ENCODE assay signal across 9 cellular contexts in genomic region chr13:74015137-74015536, GRCh38.
DNase-seq lines count a peak whose midpoint lies in the region; ATAC-seq and TF ChIP-seq lines count a peak whose summit lies in the region.
"Had no signal": no experiment of that assay in that cellular context is flagged by ENCODE, and none has a peak within 500 bp of the region (broad histone marks: within the 10 kb centered on the region; RNA-seq: fewer than 3 reads in every experiment).

No MANE protein-coding gene starts in this region.

- H3K4me1 Mint-ChIP-seq in natural killer cell, result peaks cover 44 to 60% of the 10 kb centered on the region in 2 donors
- H3K4me1 Mint-ChIP-seq in natural killer cell treated with Interleukin-12 subunit alpha and Interleukin-12 subunit beta and Interleukin-15 and Interleukin-18, amount 100 ng/mL, for 72 hours (ENCODE audit: low read depth in 2 of 2), result peaks cover 16 to 23% of the 10 kb centered on the region in 2 donors
- H3K4me1 Mint-ChIP-seq in endodermal cell, result no peaks in the 10 kb centered on the region
- peaks cover 5% of the 10 kb centered on the region for H3K4me1 Mint-ChIP-seq in activated CD8-positive, alpha-beta memory T cell treated with anti-CD3 and anti-CD28 coated beads, Interleukin-2, amount 10 ng/mL, durations not matched to agents 7 days and 5 days
- no peaks in the 10 kb centered on the region for H3K4me1 Mint-ChIP-seq in activated CD4-positive, alpha-beta memory T cell treated with anti-CD3 and anti-CD28 coated beads, Interleukin-2, amount 10 ng/mL, durations not matched to agents 7 days and 5 days

- DNase-seq in natural killer cell (no peak), endodermal cell (no peak), upper lobe of right lung (no peak)
- DNase-seq in natural killer cell treated with Interleukin-12 subunit alpha and Interleukin-12 subunit beta and Interleukin-15 and Interleukin-18, amount 100 ng/mL, for 72 hours (ENCODE audit: low spot score), result no peak
- no peak for DNase-seq in activated CD8-positive, alpha-beta memory T cell treated with anti-CD3 and anti-CD28 coated beads, Interleukin-2, amount 10 ng/mL, durations not matched to agents 7 days and 5 days
- DNase-seq in activated CD4-positive, alpha-beta memory T cell treated with anti-CD3 and anti-CD28 coated beads, Interleukin-2, amount 10 ng/mL, durations not matched to agents 7 days and 5 days, result no peak
- DNase-seq in stimulated activated CD8-positive, alpha-beta memory T cell treated with anti-CD3 and anti-CD28 coated beads, Interleukin-4, amount 100 ng/mL, for 48 hours, result no peak
- DNase-seq: RPMI8226 had no signal

- no peaks in the 10 kb centered on the region for H3K27me3 ChIP-seq in KMS-11 (ENCODE audit: insufficient read depth, low read depth)
- H3K27me3 ChIP-seq in endodermal cell (ENCODE audit: control insufficient read depth, insufficient read depth, low read length, poor library complexity, severe bottlenecking), result no peaks in the 10 kb centered on the region
- no peaks in the 10 kb centered on the region for H3K27me3 ChIP-seq in upper lobe of right lung

- WGBS in endodermal cell (ENCODE audit: insufficient coverage in 1 of 2, insufficient read length in 1 of 2), 2 experiments, result 90 to 94% methylated on average over 3 of the region's 4 CpGs

- ATAC-seq in natural killer cell (peak in 2 of 3 donors; percentile 55 to 57), upper lobe of right lung (no peak)
- ATAC-seq in natural killer cell treated with Interleukin-12 subunit alpha and Interleukin-12 subunit beta and Interleukin-15 and Interleukin-18, amount 100 ng/mL, for 72 hours, result no peak
- no peak for ATAC-seq in activated CD8-positive, alpha-beta memory T cell treated with anti-CD3 and anti-CD28 coated beads, Interleukin-2, amount 10 ng/mL, durations not matched to agents 7 days and 5 days

- no peak overlapping the region for H3K4me3 ChIP-seq in KMS-11 (IDR thresholded peaks at IDR 0.05; ENCODE audit: insufficient read depth, low read depth, low read length)
- no peak overlapping the region for H3K4me3 ChIP-seq in endodermal cell (ENCODE audit: low read length)
- H3K4me3 ChIP-seq in upper lobe of right lung, result no peak overlapping the region

- H3K9me3 ChIP-seq in endodermal cell (ENCODE audit: control insufficient read depth, low read length), result no peaks in the 10 kb centered on the region
- H3K9me3 ChIP-seq in upper lobe of right lung, result no peaks in the 10 kb centered on the region

- POLR2A ChIA-PET in activated CD4-positive, alpha-beta memory T cell treated with anti-CD3 and anti-CD28 coated beads, Interleukin-2, amount 10 ng/mL, durations not matched to agents 7 days and 5 days (lab: Charles Lee), result no interaction called here

- no peaks in the 10 kb centered on the region for H4K20me1 ChIP-seq in KMS-11 (ENCODE audit: insufficient read depth)

- no peaks in the 10 kb centered on the region for H3K4me1 ChIP-seq in KMS-11 (ENCODE audit: low read depth, poor library complexity, severe bottlenecking)
- no peaks in the 10 kb centered on the region for H3K4me1 ChIP-seq in endodermal cell (ENCODE audit: control insufficient read depth, insufficient read depth, low read length)
- no peaks in the 10 kb centered on the region for H3K4me1 ChIP-seq in upper lobe of right lung

- H3K36me3 ChIP-seq in KMS-11 (ENCODE audit: insufficient read depth), result no peaks in the 10 kb centered on the region
- H3K36me3 ChIP-seq in endodermal cell (ENCODE audit: control insufficient read depth, insufficient read depth, low read length), result no peaks in the 10 kb centered on the region
- H3K36me3 ChIP-seq in upper lobe of right lung, result no peaks in the 10 kb centered on the region

- no peak overlapping the region for H3K27ac ChIP-seq in KMS-11
- H3K27ac ChIP-seq in endodermal cell (ENCODE audit: low read depth, low read length), result no peak overlapping the region
- H3K27ac ChIP-seq in upper lobe of right lung, result no peak overlapping the region

- H2AFZ ChIP-seq in KMS-11 (ENCODE audit: low read depth), result no peak overlapping the region

- intact Hi-C loops in natural killer cell (cut with micrococcal nuclease), result no loop called here
- intact Hi-C loops in upper lobe of right lung (cut with DNase I), result no loop called here

- H3K4me2 ChIP-seq in KMS-11, result no peak overlapping the region

- TF ChIP-seq CTCF in natural killer cell (IDR thresholded peaks at IDR 0.05) (peak; percentile 40), KMS-11 (conservative IDR thresholded peaks at IDR 0.05; ENCODE audit: low read depth, low read length) (peak; percentile 29; the same call in 1 of the 2 replicates), endodermal cell (conservative IDR thresholded peaks at IDR 0.05) (peak; percentile 65), upper lobe of right lung (IDR thresholded peaks at IDR 0.05) (peak; percentile 13)

- no peaks in the 10 kb centered on the region for H3K27me3 Mint-ChIP-seq in natural killer cell (ENCODE audit: low read depth in 2 of 2)
- H3K27me3 Mint-ChIP-seq in natural killer cell treated with Interleukin-12 subunit alpha and Interleukin-12 subunit beta and Interleukin-15 and Interleukin-18, amount 100 ng/mL, for 72 hours, result no peaks in the 10 kb centered on the region
- no peaks in the 10 kb centered on the region for H3K27me3 Mint-ChIP-seq in endodermal cell (ENCODE audit: insufficient read depth)
- H3K27me3 Mint-ChIP-seq in activated CD8-positive, alpha-beta memory T cell treated with anti-CD3 and anti-CD28 coated beads, Interleukin-2, amount 10 ng/mL, durations not matched to agents 7 days and 5 days, result no peaks in the 10 kb centered on the region
- no peaks in the 10 kb centered on the region for H3K27me3 Mint-ChIP-seq in activated CD4-positive, alpha-beta memory T cell treated with anti-CD3 and anti-CD28 coated beads, Interleukin-2, amount 10 ng/mL, durations not matched to agents 7 days and 5 days

- CTCF ChIA-PET in activated CD8-positive, alpha-beta memory T cell treated with anti-CD3 and anti-CD28 coated beads, Interleukin-2, amount 10 ng/mL, durations not matched to agents 7 days and 5 days (lab: Charles Lee), result no interaction called here
- CTCF ChIA-PET in activated CD4-positive, alpha-beta memory T cell treated with anti-CD3 and anti-CD28 coated beads, Interleukin-2, amount 10 ng/mL, durations not matched to agents 7 days and 5 days (lab: Charles Lee), result no interaction called here

- H3K36me3 Mint-ChIP-seq in natural killer cell (no peaks in the 10 kb centered on the region), endodermal cell (ENCODE audit: low read depth) (peaks cover under 1% of the 10 kb centered on the region)
- peaks cover 2% of the 10 kb centered on the region for H3K36me3 Mint-ChIP-seq in natural killer cell treated with Interleukin-12 subunit alpha and Interleukin-12 subunit beta and Interleukin-15 and Interleukin-18, amount 100 ng/mL, for 72 hours
- H3K36me3 Mint-ChIP-seq in activated CD8-positive, alpha-beta memory T cell treated with anti-CD3 and anti-CD28 coated beads, Interleukin-2, amount 10 ng/mL, durations not matched to agents 7 days and 5 days, result peaks cover 5% of the 10 kb centered on the region
- peaks cover under 1% of the 10 kb centered on the region for H3K36me3 Mint-ChIP-seq in activated CD4-positive, alpha-beta memory T cell treated with anti-CD3 and anti-CD28 coated beads, Interleukin-2, amount 10 ng/mL, durations not matched to agents 7 days and 5 days (ENCODE audit: low read depth)

- H3K9ac ChIP-seq in KMS-11 (no peak overlapping the region), endodermal cell (ENCODE audit: extremely low read depth, low read length, poor library complexity, severe bottlenecking) (no peak overlapping the region)

- H3K4me3 Mint-ChIP-seq in natural killer cell (no peak overlapping the region), endodermal cell (no peak overlapping the region)
- H3K4me3 Mint-ChIP-seq in natural killer cell treated with Interleukin-12 subunit alpha and Interleukin-12 subunit beta and Interleukin-15 and Interleukin-18, amount 100 ng/mL, for 72 hours, result no peak overlapping the region
- no peak overlapping the region for H3K4me3 Mint-ChIP-seq in activated CD8-positive, alpha-beta memory T cell treated with anti-CD3 and anti-CD28 coated beads, Interleukin-2, amount 10 ng/mL, durations not matched to agents 7 days and 5 days
- H3K4me3 Mint-ChIP-seq in activated CD4-positive, alpha-beta memory T cell treated with anti-CD3 and anti-CD28 coated beads, Interleukin-2, amount 10 ng/mL, durations not matched to agents 7 days and 5 days, result no peak overlapping the region

- H3K27ac Mint-ChIP-seq in natural killer cell (no peak overlapping the region), endodermal cell (no peak overlapping the region)
- no peak overlapping the region for H3K27ac Mint-ChIP-seq in natural killer cell treated with Interleukin-12 subunit alpha and Interleukin-12 subunit beta and Interleukin-15 and Interleukin-18, amount 100 ng/mL, for 72 hours
- H3K27ac Mint-ChIP-seq in activated CD8-positive, alpha-beta memory T cell treated with anti-CD3 and anti-CD28 coated beads, Interleukin-2, amount 10 ng/mL, durations not matched to agents 7 days and 5 days, result no peak overlapping the region
- H3K27ac Mint-ChIP-seq in activated CD4-positive, alpha-beta memory T cell treated with anti-CD3 and anti-CD28 coated beads, Interleukin-2, amount 10 ng/mL, durations not matched to agents 7 days and 5 days, result no peak overlapping the region

- no peaks in the 10 kb centered on the region for H3K79me2 ChIP-seq in KMS-11 (ENCODE audit: insufficient read depth, low read depth)

- H3K9me3 Mint-ChIP-seq in natural killer cell, result no peaks in the 10 kb centered on the region
- no peaks in the 10 kb centered on the region for H3K9me3 Mint-ChIP-seq in natural killer cell treated with Interleukin-12 subunit alpha and Interleukin-12 subunit beta and Interleukin-15 and Interleukin-18, amount 100 ng/mL, for 72 hours
- H3K9me3 Mint-ChIP-seq in endodermal cell, result no peaks in the 10 kb centered on the region
- H3K9me3 Mint-ChIP-seq in activated CD8-positive, alpha-beta memory T cell treated with anti-CD3 and anti-CD28 coated beads, Interleukin-2, amount 10 ng/mL, durations not matched to agents 7 days and 5 days (ENCODE audit: low read depth), result peaks cover under 1% of the 10 kb centered on the region
- H3K9me3 Mint-ChIP-seq in activated CD4-positive, alpha-beta memory T cell treated with anti-CD3 and anti-CD28 coated beads, Interleukin-2, amount 10 ng/mL, durations not matched to agents 7 days and 5 days, result no peaks in the 10 kb centered on the region

Comparison
In these comparisons a context has a peak if more than half of its experiments do, and no peak if none do; other contexts are left out.
1. ATAC-seq: peak in natural killer cell (2 of 3); none in natural killer cell treated with Interleukin-12 subunit alpha and Interleukin-12 subunit beta and Interleukin-15 and Interleukin-18, amount 100 ng/mL, for 72 hours (0 of 2), upper lobe of right lung (single experiment) and activated CD8-positive, alpha-beta memory T cell treated with anti-CD3 and anti-CD28 coated beads, Interleukin-2, amount 10 ng/mL, durations not matched to agents 7 days and 5 days (single experiment).
2. CTCF ChIP-seq: peak in every context shown above with its lines; median percentile 65 in endodermal cell; 40 in natural killer cell; 29 in KMS-11; 13 in upper lobe of right lung.